Comparison of ENCODE assay signal across 19 cellular contexts in genomic region chr4:82687531-82687930, GRCh38.
DNase-seq lines count a peak whose midpoint lies in the region; ATAC-seq, FAIRE-seq and TF ChIP-seq lines count a peak whose summit lies in the region.
"Had no signal": no experiment of that assay in that cellular context is flagged by ENCODE, and none has a peak within 500 bp of the region (broad histone marks: within the 10 kb centered on the region; RNA-seq: fewer than 3 reads in every experiment).

No MANE protein-coding gene starts in this region.

- ATAC-seq in left ventricle myocardium superior (no peak), GM12878 (peak; percentile 61)
- ATAC-seq: A549 had no signal

- BruUV-seq in GM12878 (replicated peaks; lab: Mats Ljungman, UMichigan): no TSS peak

- H3K4me1 Mint-ChIP-seq in mesothelial cell of epicardium: peaks cover 15% of the 10 kb centered on the region
- H3K4me1 Mint-ChIP-seq: H9 had no signal

- SMC1A ChIA-PET in GM12878 (lab: Charles Lee; ENCODE audit: uncharacterized antibody, unreplicated experiment): interaction anchor here (0.7 kb wide), 1 partner anchor 51 kb away, joined by 5 read pairs; no protein-coding TSS in a partner anchor

- peak overlapping the region; percentile 79 for H3K27ac ChIP-seq in cardiac muscle cell
- H3K27ac ChIP-seq in GM12878 (ENCODE audit: control insufficient read depth, insufficient read depth): no peak overlapping the region
- H3K27ac ChIP-seq in temporal lobe (ENCODE audit: low read depth, low read length): peak overlapping the region; percentile 18
- H3K27ac ChIP-seq: 22Rv1, A549, C4-2B had no signal

- H4K20me1 ChIP-seq in GM12878 (ENCODE audit: control insufficient read depth, insufficient read depth): no peaks in the 10 kb centered on the region

- TF ChIP-seq POLR2A in GM12878 (IDR thresholded peaks at IDR 0.05; ENCODE audit: low read depth, low read length): no peak

- H3K79me2 ChIP-seq in GM12878 (ENCODE audit: control insufficient read depth, insufficient read depth, low read length): no peaks in the 10 kb centered on the region

- H3K4me2 ChIP-seq in GM12878 (ENCODE audit: control insufficient read depth, insufficient read depth): no peak overlapping the region
- H3K4me2 ChIP-seq: A549 had no signal

- TF ChIP-seq EP300 in GM12878 (IDR thresholded peaks at IDR 0.05; ENCODE audit: borderline replicate concordance in 1 of 2, control insufficient read depth in 1 of 2, low read depth in 2 of 2, low read length in 2 of 2): no peak

- no peak overlapping the region for H2AFZ ChIP-seq in GM12878 (ENCODE audit: control insufficient read depth, low read depth, low read length)

- no peak for TF ChIP-seq RAD21 in GM12878 (IDR thresholded peaks at IDR 0.05; ENCODE audit: insufficient read depth, low read depth, low read length)

- WGBS in GM12878 (ENCODE audit: insufficient coverage, insufficient replicate concordance, low lambda C conversion rate, missing lambda C conversion rate): 36% methylated on average over 6 of the region's 6 CpGs

- no peaks in the 10 kb centered on the region for H3K36me3 ChIP-seq in cardiac muscle cell
- H3K36me3 ChIP-seq in GM12878 (ENCODE audit: control insufficient read depth in 2 of 2, insufficient read depth in 2 of 2, low read length in 1 of 2): no peaks in the 10 kb centered on the region

- CTCF ChIA-PET in GM12878 (lab: Yijun Ruan, JAX): no interaction called here

- H3K27me3 ChIP-seq in cardiac muscle cell (no peaks in the 10 kb centered on the region), GM12878 (replicated peaks in 1 of 2; ENCODE audit: control insufficient read depth in 2 of 2, insufficient read depth in 2 of 2, low read length in 1 of 2) (no peaks in the 10 kb centered on the region)

- peak overlapping the region; percentile 14 for H3K27ac Mint-ChIP-seq in mesothelial cell of epicardium
- H3K27ac Mint-ChIP-seq: CD4-positive, alpha-beta T cell; H9 had no signal

- TF ChIP-seq CTCF in cardiac muscle cell (IDR thresholded peaks at IDR 0.05; ENCODE audit: low read depth, low read length) (no peak), GM12878 (IDR thresholded peaks at IDR 0.05 in 2 of 3, conservative IDR thresholded peaks at IDR 0.05 in 1 of 3; ENCODE audit: control insufficient read depth in 2 of 3, extremely low read depth in 1 of 3, insufficient read depth in 1 of 3, low read depth in 3 of 3, low read length in 3 of 3) (no peak), mesothelial cell of epicardium (IDR thresholded peaks at IDR 0.05; ENCODE audit: unreplicated experiment) (no peak)

- RAD21 ChIA-PET in GM12878 (lab: Charles Lee; ENCODE audit: unreplicated experiment): interaction anchor here (0.6 kb wide), 1 partner anchor 23 kb away, joined by 4 read pairs; no protein-coding TSS in a partner anchor

- H3K9me3 ChIP-seq in cardiac muscle cell (ENCODE audit: low read depth): no peaks in the 10 kb centered on the region
- no peaks in the 10 kb centered on the region for H3K9me3 ChIP-seq in GM12878 (replicated peaks; ENCODE audit: control insufficient read depth, insufficient read depth, low read length)
- H3K9me3 ChIP-seq: A549 had no signal

- DNase-seq in cardiac muscle cell (ENCODE audit: low read depth in 1 of 2, low spot score in 1 of 2): no peak
- no peak for DNase-seq in left ventricle myocardium superior
- peak; percentile 2 for DNase-seq in GM12878 (ENCODE audit: low read depth, low spot score)
- DNase-seq in mesothelial cell of epicardium (ENCODE audit: low spot score in 2 of 2, unreplicated experiment in 2 of 2): no peak
- no peak for DNase-seq in cortex of kidney (lab: John Stamatoyannopoulos, UW)
- DNase-seq in NCI-H69 (lab: John Stamatoyannopoulos, UW): no peak
- no peak for DNase-seq in COLO829 (ENCODE audit: low spot score)
- DNase-seq: AML-193; CD4-positive, alpha-beta T cell; DMS153; DMS79; GDM1; H9; IMR-90 had no signal

- H3K4me1 ChIP-seq in cardiac muscle cell (ENCODE audit: low read depth) (peaks cover 16% of the 10 kb centered on the region), GM12878 (ENCODE audit: control insufficient read depth, insufficient read depth, low read length) (no peaks in the 10 kb centered on the region)
- H3K4me1 ChIP-seq: A549 had no signal

- H3K4me3 ChIP-seq in cardiac muscle cell: no peak overlapping the region
- H3K4me3 ChIP-seq in GM12878: no peak overlapping the region
- H3K4me3 ChIP-seq: A549 had no signal

- in situ Hi-C loops in GM12878 (cut with MboI): no loop called here

- H3K36me3 Mint-ChIP-seq in mesothelial cell of epicardium: no peaks in the 10 kb centered on the region

- H3K4me3 Mint-ChIP-seq in mesothelial cell of epicardium: no peak overlapping the region
- H3K4me3 Mint-ChIP-seq: CD4-positive, alpha-beta T cell; H9 had no signal

- no peak overlapping the region for H3K9ac ChIP-seq in GM12878 (ENCODE audit: control insufficient read depth, insufficient read depth, low read length)

- POLR2A ChIA-PET in GM12878 (lab: Charles Lee): no interaction called here

- intact Hi-C loops in left ventricle myocardium superior (cut with micrococcal nuclease): no loop called here
- intact Hi-C loops in GM12878 (cut with micrococcal nuclease; ENCODE audit: unreplicated experiment): no loop called here

- H3K9me3 Mint-ChIP-seq in mesothelial cell of epicardium: no peaks in the 10 kb centered on the region
- H3K9me3 Mint-ChIP-seq: CD4-positive, alpha-beta T cell; H9 had no signal

- no peaks in the 10 kb centered on the region for H3K27me3 Mint-ChIP-seq in mesothelial cell of epicardium (ENCODE audit: low read depth)

- no peak for FAIRE-seq in GM12878 (lab: Jason Lieb, UNC)
- FAIRE-seq: A549, H1 had no signal

TF ChIP-seq in GM12878, 131 proteins besides CTCF, POLR2A, EP300 and RAD21:
- 0 out of 2 replicates have a peak, but pooled peaks have one; percentile 33 for TF ChIP-seq NR2F1 (conservative IDR thresholded peaks at IDR 0.05)
- TF ChIP-seq PRDM15 (CRISPR knock-in tag; IDR thresholded peaks at IDR 0.05): no peak
- no peak for TF ChIP-seq MYC (IDR thresholded peaks at IDR 0.05; ENCODE audit: insufficient read depth, insufficient read length, insufficient replicate concordance, low read length, severe bottlenecking)
- no peak for TF ChIP-seq SP1 (IDR thresholded peaks at IDR 0.05; ENCODE audit: low read depth, low read length)
- TF ChIP-seq SPI1 (IDR thresholded peaks at IDR 0.05; ENCODE audit: borderline replicate concordance, insufficient read depth, low read depth, low read length): no peak
- TF ChIP-seq RUNX3 (IDR thresholded peaks at IDR 0.05; ENCODE audit: low read length): no peak
TF ChIP-seq in GM12878: peak in this region for 1.
